In genomic region chr17:488993-489757, GRCh38 we compare ENCODE assay signal across 1 cellular context.
A peak's percentile ranks its signal among the peaks of the same experiment; 100 is the strongest.
TF ChIP-seq lines count a peak whose summit lies in the region.

No MANE protein-coding gene starts in this region.

TF ChIP-seq in K562, 482 proteins besides CTCF, POLR2A, EP300 and RAD21 (continued from another document):
- TF ChIP-seq CBFB (CRISPR knock-in tag; IDR thresholded peaks at IDR 0.05) (peak; percentile 70; the same call in 1 of the 2 replicates), RBM39 (optimal IDR thresholded peaks at IDR 0.05; ENCODE audit: low read depth, low read length) (no peak), ZFP36 (IDR thresholded peaks at IDR 0.05; ENCODE audit: low read depth, low read length, partially characterized antibody) (peak; percentile 87), E2F6 (IDR thresholded peaks at IDR 0.05; ENCODE audit: borderline replicate concordance in 1 of 2, extremely low read depth in 1 of 2, insufficient read depth in 1 of 2, insufficient read length in 1 of 2, low read depth in 1 of 2, low read length in 1 of 2, poor library complexity in 1 of 2, severe bottlenecking in 1 of 2) (peak; percentile 49 to 84), NCOA4 (IDR thresholded peaks at IDR 0.05; ENCODE audit: partially characterized antibody) (no peak), ZBTB12 (CRISPR knock-in tag; IDR thresholded peaks at IDR 0.05) (no peak), CBX8 (IDR thresholded peaks at IDR 0.05; ENCODE audit: borderline replicate concordance, extremely low read depth, low read depth, low read length, poor library complexity, severe bottlenecking) (no peak), MGA (IDR thresholded peaks at IDR 0.05) (peak; percentile 82), PHF8 (IDR thresholded peaks at IDR 0.05; ENCODE audit: borderline replicate concordance, low read length) (no peak), GTF2F1 (IDR thresholded peaks at IDR 0.05; ENCODE audit: low read depth, low read length) (no peak), ZNF436 (CRISPR knock-in tag; IDR thresholded peaks at IDR 0.05) (0 out of 2 replicates have a peak, but pooled peaks have one; percentile 4), MEF2D (tag; conservative IDR thresholded peaks at IDR 0.05; ENCODE audit: low read depth) (no peak), MXD1 (CRISPR knock-in tag; IDR thresholded peaks at IDR 0.05; ENCODE audit: borderline replicate concordance, poor library complexity, severe bottlenecking) (no peak), ZBTB33 (CRISPR knock-in tag; IDR thresholded peaks at IDR 0.05) (peak; percentile 82), PHF20 (IDR thresholded peaks at IDR 0.05; ENCODE audit: partially characterized antibody) (no peak), LEF1 (IDR thresholded peaks at IDR 0.05) (no peak), ZNF780A (CRISPR knock-in tag; IDR thresholded peaks at IDR 0.05) (no peak), POLR2AphosphoS2 (IDR thresholded peaks at IDR 0.05; ENCODE audit: low read length) (no peak), BCOR (IDR thresholded peaks at IDR 0.05) (0 out of 2 replicates have a peak, but pooled peaks have one; percentile 16), CUX1 (CRISPR knock-in tag; IDR thresholded peaks at IDR 0.05) (no peak), YBX1 (IDR thresholded peaks at IDR 0.05) (no peak), ZNF23 (CRISPR knock-in tag; IDR thresholded peaks at IDR 0.05) (no peak), RBM15 (IDR thresholded peaks at IDR 0.05; ENCODE audit: insufficient read depth, low read length) (no peak), HCFC1 (IDR thresholded peaks at IDR 0.05; ENCODE audit: low read depth, low read length) (no peak), TAF7 (tag; IDR thresholded peaks at IDR 0.05) (no peak), ZNF644 (tag; IDR thresholded peaks at IDR 0.05; ENCODE audit: low read depth) (no peak), NR4A1 (CRISPR knock-in tag; IDR thresholded peaks at IDR 0.05) (no peak), NR4A1 (tag; IDR thresholded peaks at IDR 0.05) (no peak)
- TF ChIP-seq, protein P1, sequence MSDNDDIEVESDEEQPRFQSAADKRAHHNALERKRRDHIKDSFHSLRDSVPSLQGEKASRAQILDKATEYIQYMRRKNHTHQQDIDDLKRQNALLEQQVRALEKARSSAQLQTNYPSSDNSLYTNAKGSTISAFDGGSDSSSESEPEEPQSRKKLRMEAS (CRISPR knock-in tag; IDR thresholded peaks at IDR 0.05), result peak; percentile 47; the same call in 1 of the 2 replicates
- TF ChIP-seq, protein P2, sequence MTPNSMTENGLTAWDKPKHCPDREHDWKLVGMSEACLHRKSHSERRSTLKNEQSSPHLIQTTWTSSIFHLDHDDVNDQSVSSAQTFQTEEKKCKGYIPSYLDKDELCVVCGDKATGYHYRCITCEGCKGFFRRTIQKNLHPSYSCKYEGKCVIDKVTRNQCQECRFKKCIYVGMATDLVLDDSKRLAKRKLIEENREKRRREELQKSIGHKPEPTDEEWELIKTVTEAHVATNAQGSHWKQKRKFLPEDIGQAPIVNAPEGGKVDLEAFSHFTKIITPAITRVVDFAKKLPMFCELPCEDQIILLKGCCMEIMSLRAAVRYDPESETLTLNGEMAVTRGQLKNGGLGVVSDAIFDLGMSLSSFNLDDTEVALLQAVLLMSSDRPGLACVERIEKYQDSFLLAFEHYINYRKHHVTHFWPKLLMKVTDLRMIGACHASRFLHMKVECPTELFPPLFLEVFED (CRISPR knock-in tag; conservative IDR thresholded peaks at IDR 0.05), result no peak
- TF ChIP-seq, protein P3, sequence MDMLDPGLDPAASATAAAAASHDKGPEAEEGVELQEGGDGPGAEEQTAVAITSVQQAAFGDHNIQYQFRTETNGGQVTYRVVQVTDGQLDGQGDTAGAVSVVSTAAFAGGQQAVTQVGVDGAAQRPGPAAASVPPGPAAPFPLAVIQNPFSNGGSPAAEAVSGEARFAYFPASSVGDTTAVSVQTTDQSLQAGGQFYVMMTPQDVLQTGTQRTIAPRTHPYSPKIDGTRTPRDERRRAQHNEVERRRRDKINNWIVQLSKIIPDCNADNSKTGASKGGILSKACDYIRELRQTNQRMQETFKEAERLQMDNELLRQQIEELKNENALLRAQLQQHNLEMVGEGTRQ (CRISPR knock-in tag; IDR thresholded peaks at IDR 0.05), result no peak
- TF ChIP-seq, protein P4, sequence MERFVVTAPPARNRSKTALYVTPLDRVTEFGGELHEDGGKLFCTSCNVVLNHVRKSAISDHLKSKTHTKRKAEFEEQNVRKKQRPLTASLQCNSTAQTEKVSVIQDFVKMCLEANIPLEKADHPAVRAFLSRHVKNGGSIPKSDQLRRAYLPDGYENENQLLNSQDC (CRISPR knock-in tag; IDR thresholded peaks at IDR 0.05), result no peak
